ENCODE assay signal across 1 cellular context in the genomic region with DNA sequence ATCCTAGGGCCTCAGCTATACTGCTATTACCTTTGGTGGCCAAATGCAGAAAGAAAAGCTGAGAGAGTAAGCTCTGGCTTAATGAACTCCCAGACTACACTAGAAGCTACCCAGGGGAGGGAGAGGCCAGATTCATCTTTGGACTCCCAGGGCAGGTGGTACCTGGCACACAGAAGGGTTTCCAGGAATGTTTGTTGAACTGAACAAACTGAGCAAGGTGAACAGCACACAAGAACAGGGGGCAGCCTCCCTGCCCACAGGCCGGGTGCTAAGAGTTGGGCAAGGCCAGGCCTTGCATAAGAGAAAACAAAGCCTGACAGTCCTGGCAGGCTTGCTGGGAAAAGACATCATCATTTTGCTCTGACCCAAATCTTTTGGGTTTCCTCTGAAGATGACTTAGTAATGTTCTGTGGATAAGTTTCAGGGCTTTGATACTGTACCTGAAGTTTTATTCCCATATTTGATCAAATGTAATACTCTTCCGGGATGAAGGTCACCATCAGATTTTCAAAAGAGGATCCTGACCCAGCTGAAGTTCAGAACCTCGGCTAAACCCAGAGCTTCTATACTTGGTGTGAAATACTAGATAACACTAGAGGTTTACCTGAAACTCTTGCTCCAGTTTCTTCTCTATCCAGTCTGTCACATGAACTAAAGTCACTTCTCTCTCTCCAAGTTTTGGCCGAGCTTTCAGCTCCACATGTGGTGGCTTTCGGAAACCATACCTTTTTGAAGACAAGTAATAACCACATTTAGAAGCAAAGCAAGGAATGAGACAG.
TF ChIP-seq lines count a peak whose summit lies in the region.

No MANE protein-coding gene starts in this region.

TF ChIP-seq in HepG2, 621 proteins besides CTCF, POLR2A, EP300 and RAD21 (continued from another document and continues in another):
- TF ChIP-seq ZNF232 (CRISPR knock-in tag; IDR thresholded peaks at IDR 0.05; ENCODE audit: borderline replicate concordance) (peak; percentile 97; the same call in 1 of the 2 replicates), ZNF543 (CRISPR knock-in tag; IDR thresholded peaks at IDR 0.05) (peak; percentile 94), ZNF530 (CRISPR knock-in tag; IDR thresholded peaks at IDR 0.05; ENCODE audit: low read depth) (no peak), ZMAT3 (CRISPR knock-in tag; conservative IDR thresholded peaks at IDR 0.05) (peak; percentile 74; the same call in 1 of the 2 replicates), THRA (CRISPR knock-in tag; IDR thresholded peaks at IDR 0.05; ENCODE audit: borderline replicate concordance) (peak; percentile 97), ZNF317 (CRISPR knock-in tag; IDR thresholded peaks at IDR 0.05) (0 out of 2 replicates have a peak, but pooled peaks have one; percentile 43), MBNL3 (CRISPR knock-in tag; conservative IDR thresholded peaks at IDR 0.05) (no peak), ZNF710 (CRISPR knock-in tag; IDR thresholded peaks at IDR 0.05; ENCODE audit: borderline replicate concordance) (peak; percentile 96; the same call in 1 of the 2 replicates), CBFB (CRISPR knock-in tag; IDR thresholded peaks at IDR 0.05) (peak; percentile 90), MEIS2 (CRISPR knock-in tag; IDR thresholded peaks at IDR 0.05) (peak; percentile 98), IKZF4 (CRISPR knock-in tag; IDR thresholded peaks at IDR 0.05; ENCODE audit: borderline replicate concordance, low read depth, not compliant biosample characterization) (peak; percentile 64), SP1 (IDR thresholded peaks at IDR 0.05) (no peak), SP1 (CRISPR knock-in tag; IDR thresholded peaks at IDR 0.05) (peak; percentile 55; the same call in 1 of the 2 replicates), HDAC1 (CRISPR knock-in tag; IDR thresholded peaks at IDR 0.05) (peak; percentile 97), HDAC2 (CRISPR knock-in tag; IDR thresholded peaks at IDR 0.05) (peak; percentile 100), CENPT (CRISPR knock-in tag; IDR thresholded peaks at IDR 0.05; ENCODE audit: low read depth) (no peak), ZBTB7A (CRISPR knock-in tag; IDR thresholded peaks at IDR 0.05) (peak; percentile 88), MYC (CRISPR knock-in tag; IDR thresholded peaks at IDR 0.05; ENCODE audit: borderline replicate concordance) (peak; percentile 90), PRMT3 (CRISPR knock-in tag; IDR thresholded peaks at IDR 0.05; ENCODE audit: borderline replicate concordance, low read depth) (peak; percentile 42; the same call in 1 of the 2 replicates), ZNF3 (CRISPR knock-in tag; IDR thresholded peaks at IDR 0.05) (peak; percentile 56; the same call in 1 of the 2 replicates), PATZ1 (CRISPR knock-in tag; IDR thresholded peaks at IDR 0.05) (peak; percentile 99), ZNF343 (CRISPR knock-in tag; IDR thresholded peaks at IDR 0.05) (peak; percentile 61; the same call in 1 of the 2 replicates), ZMYM2 (CRISPR knock-in tag; IDR thresholded peaks at IDR 0.05) (peak; percentile 89), RFXANK (CRISPR knock-in tag; IDR thresholded peaks at IDR 0.05) (peak; percentile 87; the same call in 1 of the 2 replicates), ZNF691 (CRISPR knock-in tag; IDR thresholded peaks at IDR 0.05; ENCODE audit: borderline replicate concordance, low read depth) (peak; percentile 92; the same call in 1 of the 2 replicates), ZNF274 (CRISPR knock-in tag; IDR thresholded peaks at IDR 0.05) (peak; percentile 81), ZNF33A (CRISPR knock-in tag; IDR thresholded peaks at IDR 0.05; ENCODE audit: borderline replicate concordance) (no peak), AKNA (CRISPR knock-in tag; IDR thresholded peaks at IDR 0.05; ENCODE audit: borderline replicate concordance) (no peak), ZNF510 (CRISPR knock-in tag; IDR thresholded peaks at IDR 0.05; ENCODE audit: low read depth) (no peak), ZNF800 (CRISPR knock-in tag; IDR thresholded peaks at IDR 0.05) (peak; percentile 86; the same call in 1 of the 2 replicates), SALL2 (CRISPR knock-in tag; IDR thresholded peaks at IDR 0.05) (peak; percentile 90), ZBTB49 (CRISPR knock-in tag; IDR thresholded peaks at IDR 0.05; ENCODE audit: borderline replicate concordance) (peak; percentile 69; the same call in 1 of the 2 replicates), ZNF768 (CRISPR knock-in tag; IDR thresholded peaks at IDR 0.05) (peak; percentile 67)
- TF ChIP-seq, protein P1, sequence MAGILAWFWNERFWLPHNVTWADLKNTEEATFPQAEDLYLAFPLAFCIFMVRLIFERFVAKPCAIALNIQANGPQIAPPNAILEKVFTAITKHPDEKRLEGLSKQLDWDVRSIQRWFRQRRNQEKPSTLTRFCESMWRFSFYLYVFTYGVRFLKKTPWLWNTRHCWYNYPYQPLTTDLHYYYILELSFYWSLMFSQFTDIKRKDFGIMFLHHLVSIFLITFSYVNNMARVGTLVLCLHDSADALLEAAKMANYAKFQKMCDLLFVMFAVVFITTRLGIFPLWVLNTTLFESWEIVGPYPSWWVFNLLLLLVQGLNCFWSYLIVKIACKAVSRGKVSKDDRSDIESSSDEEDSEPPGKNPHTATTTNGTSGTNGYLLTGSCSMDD (CRISPR knock-in tag; IDR thresholded peaks at IDR 0.05): no peak
